In genomic region chr10:50658165-50658564, GRCh38 we compare ENCODE assay signal across 23 cellular contexts. TPM values are rescaled to one million over a fixed set of nuclear protein-coding genes. Genes with fewer than 3 reads are reported as not detected.
A peak's percentile ranks its signal among the peaks of the same experiment; 100 is the strongest.
DNase-seq lines count a peak whose midpoint lies in the region; ATAC-seq, FAIRE-seq and TF ChIP-seq lines count a peak whose summit lies in the region.
"Had no signal": no experiment of that assay in that cellular context is flagged by ENCODE, and none has a peak within 500 bp of the region (broad histone marks: within the 10 kb centered on the region; RNA-seq: fewer than 3 reads in every experiment).

No MANE protein-coding gene starts in this region.

- no peak overlapping the region for H3K27ac Mint-ChIP-seq in natural killer cell
- no peak overlapping the region for H3K27ac Mint-ChIP-seq in natural killer cell treated with Interleukin-12 subunit alpha and Interleukin-12 subunit beta and Interleukin-15 and Interleukin-18, amount 100 ng/mL, for 72 hours
- H3K27ac Mint-ChIP-seq: CD4-positive, alpha-beta T cell; GM23338 had no signal

- DNase-seq in natural killer cell (no peak), K562 (ENCODE audit: extremely low read depth in 1 of 4, low spot score in 3 of 4) (peak in 1 of 4 experiments; percentile 15), amygdala (lab: John Stamatoyannopoulos, UW) (no peak), NCI-H1092 treated with DMSO at 0.1 percent for 48 hours (lab: John Stamatoyannopoulos, UW) (no peak)
- no peak for DNase-seq in natural killer cell treated with Interleukin-12 subunit alpha and Interleukin-12 subunit beta and Interleukin-15 and Interleukin-18, amount 100 ng/mL, for 72 hours (ENCODE audit: low spot score)
- DNase-seq: CD4-positive, alpha-beta T cell; DND-41; HCEC 1CT; KG1; MV-4-11; NCI-H1694 treated with DMSO at 0.1 percent for 48 hours; NCI-H2081 treated with DMSO at 0.1 percent for 48 hours; NCI-H2171 treated with DMSO at 0.1 percent for 48 hours; NCI-H446; NCI-H526 treated with DMSO at 0.1 percent for 48 hours; PC-3; RPMI8226; SHP77 had no signal

- no peaks in the 10 kb centered on the region for H3K9me3 Mint-ChIP-seq in natural killer cell
- no peaks in the 10 kb centered on the region for H3K9me3 Mint-ChIP-seq in natural killer cell treated with Interleukin-12 subunit alpha and Interleukin-12 subunit beta and Interleukin-15 and Interleukin-18, amount 100 ng/mL, for 72 hours
- H3K9me3 Mint-ChIP-seq: CD4-positive, alpha-beta T cell; GM23338 had no signal

- TF ChIP-seq POLR2A in K562 (conservative IDR thresholded peaks at IDR 0.05): no peak

- no peak overlapping the region for H3K4me3 ChIP-seq in OCI-LY3 (ENCODE audit: low read length)
- peak overlapping the region; percentile 55 for H3K4me3 ChIP-seq in K562
- H3K4me3 ChIP-seq: GM23338, SK-N-MC had no signal

- H3K36me3 ChIP-seq in OCI-LY3 (replicated peaks; ENCODE audit: low read depth, low read length): no peaks in the 10 kb centered on the region
- no peaks in the 10 kb centered on the region for H3K36me3 ChIP-seq in K562 (ENCODE audit: control insufficient read depth, insufficient read depth, low read length)

- POLR2A ChIA-PET in K562 (lab: Yijun Ruan, JAX): interaction anchor here (0.6 to 1.8 kb wide), 3 partner anchors 11 to 187 kb away, joined by 3 to 7 read pairs (median 3); no protein-coding TSS in a partner anchor

- peak overlapping the region; percentile 83; the same call in 1 of the 2 replicates for H3K4me2 ChIP-seq in OCI-LY3 (ENCODE audit: low read length)
- peak overlapping the region; percentile 93 for H3K4me2 ChIP-seq in K562 (ENCODE audit: insufficient read depth, low read length)
- H3K4me2 ChIP-seq: GM23338 had no signal

- no peak for TF ChIP-seq EP300 in K562 (IDR thresholded peaks at IDR 0.05; ENCODE audit: low read length)

- H2AFZ ChIP-seq in OCI-LY3 (ENCODE audit: low read depth, low read length) (no peak overlapping the region), K562 (ENCODE audit: low read depth, low read length) (no peak overlapping the region; the same call in 1 of the 2 replicates)
- H2AFZ ChIP-seq: GM23338 had no signal

- H3K27me3 ChIP-seq in OCI-LY3 (ENCODE audit: low read depth, low read length) (no peaks in the 10 kb centered on the region), K562 (ENCODE audit: control insufficient read depth in 2 of 2, insufficient read depth in 2 of 2, low read length in 2 of 2) (no peaks in the 10 kb centered on the region)

- H3K9me3 ChIP-seq in OCI-LY3 (ENCODE audit: insufficient read depth, low read length): no peaks in the 10 kb centered on the region
- no peaks in the 10 kb centered on the region for H3K9me3 ChIP-seq in K562 (replicated peaks; ENCODE audit: control insufficient read depth, insufficient read depth, low read depth, low read length)

- ATAC-seq in natural killer cell (no peak), K562 (peak; percentile 49), HG03460 (IDR thresholded peaks at IDR 0.05; ENCODE audit: unreplicated experiment) (no peak)
- no peak for ATAC-seq in natural killer cell treated with Interleukin-12 subunit alpha and Interleukin-12 subunit beta and Interleukin-15 and Interleukin-18, amount 100 ng/mL, for 72 hours
- ATAC-seq: GM23338, PC-3 had no signal

- CTCF ChIA-PET in K562 (lab: Yijun Ruan, JAX; ENCODE audit: low intra/inter-chr PET ratio): no interaction called here

- no peak for TF ChIP-seq RAD21 in K562 (CRISPR knock-in tag; conservative IDR thresholded peaks at IDR 0.05 in 1 of 2, IDR thresholded peaks at IDR 0.05 in 1 of 2)

- no peaks in the 10 kb centered on the region for H3K36me3 Mint-ChIP-seq in natural killer cell
- no peaks in the 10 kb centered on the region for H3K36me3 Mint-ChIP-seq in natural killer cell treated with Interleukin-12 subunit alpha and Interleukin-12 subunit beta and Interleukin-15 and Interleukin-18, amount 100 ng/mL, for 72 hours

- H3K4me1 ChIP-seq in OCI-LY3 (ENCODE audit: low read length) (no peaks in the 10 kb centered on the region), K562 (replicated peaks in 1 of 2; ENCODE audit: control insufficient read depth in 2 of 2, insufficient read depth in 2 of 2, low read length in 2 of 2) (peaks cover 15 to 25% of the 10 kb centered on the region in 2 experiments; a peak in 4 of 5 replicates)

- peaks cover 0 to 2% of the 10 kb centered on the region in 2 donors for H3K27me3 Mint-ChIP-seq in natural killer cell (ENCODE audit: low read depth in 2 of 2)
- H3K27me3 Mint-ChIP-seq in natural killer cell treated with Interleukin-12 subunit alpha and Interleukin-12 subunit beta and Interleukin-15 and Interleukin-18, amount 100 ng/mL, for 72 hours: no peaks in the 10 kb centered on the region
- H3K27me3 Mint-ChIP-seq: CD4-positive, alpha-beta T cell had no signal

- H3K9ac ChIP-seq in OCI-LY3 (ENCODE audit: low read length) (no peak overlapping the region), K562 (ENCODE audit: insufficient read depth in 1 of 2, low read depth in 2 of 2, low read length in 2 of 2) (peak overlapping the region; percentile 45 to 88; a peak in 3 of 4 replicates)

- no peak overlapping the region for H3K27ac ChIP-seq in OCI-LY3 (ENCODE audit: low read length)
- H3K27ac ChIP-seq in K562 (ENCODE audit: extremely low read depth, low read depth, low read length): no peak overlapping the region
- H3K27ac ChIP-seq: SK-N-MC had no signal

- H3K79me2 ChIP-seq in OCI-LY3 (ENCODE audit: low read length) (no peaks in the 10 kb centered on the region; the same call in 1 of the 2 replicates), K562 (ENCODE audit: control insufficient read depth, insufficient read depth, low read length) (peaks cover 42% of the 10 kb centered on the region; the same call in 2 of the 3 replicates)

- no peak for TF ChIP-seq CTCF in natural killer cell (IDR thresholded peaks at IDR 0.05)
- no peak for TF ChIP-seq CTCF in OCI-LY3 (IDR thresholded peaks at IDR 0.05; ENCODE audit: low read depth, low read length)
- no peak for TF ChIP-seq CTCF in K562 (IDR thresholded peaks at IDR 0.05 in 2 of 3, conservative IDR thresholded peaks at IDR 0.05 in 1 of 3; ENCODE audit: insufficient read depth in 2 of 3, low read depth in 1 of 3, low read length in 3 of 3)

- peak overlapping the region; percentile 9 for H3K4me3 Mint-ChIP-seq in natural killer cell
- H3K4me3 Mint-ChIP-seq in natural killer cell treated with Interleukin-12 subunit alpha and Interleukin-12 subunit beta and Interleukin-15 and Interleukin-18, amount 100 ng/mL, for 72 hours: no peak overlapping the region
- H3K4me3 Mint-ChIP-seq: CD4-positive, alpha-beta T cell; GM23338 had no signal

- WGBS in K562 (ENCODE audit: insufficient coverage, low coverage, missing lambda C conversion rate): 38% methylated on average over 5 of the region's 5 CpGs

- H3K4me1 Mint-ChIP-seq in natural killer cell: peaks cover 21 to 22% of the 10 kb centered on the region in 2 donors
- H3K4me1 Mint-ChIP-seq in natural killer cell treated with Interleukin-12 subunit alpha and Interleukin-12 subunit beta and Interleukin-15 and Interleukin-18, amount 100 ng/mL, for 72 hours (ENCODE audit: low read depth in 2 of 2): peaks cover 21% of the 10 kb centered on the region in 2 donors

- no TSS peak for BruUV-seq in K562 (replicated peaks; lab: Mats Ljungman, UMichigan)

- no peak for FAIRE-seq in K562 (lab: Jason Lieb, UNC)
- FAIRE-seq: GM12892 had no signal

- intact Hi-C loops in natural killer cell (cut with micrococcal nuclease): no loop called here
- intact Hi-C loops in K562 (cut with micrococcal nuclease): no loop called here

- H4K20me1 ChIP-seq in OCI-LY3 (ENCODE audit: insufficient read depth, low read length): no peaks in the 10 kb centered on the region
- H4K20me1 ChIP-seq in K562 (replicated peaks; ENCODE audit: control insufficient read depth, insufficient read depth, low read length): no peaks in the 10 kb centered on the region

- in situ Hi-C loops in K562 (cut with MboI): no loop called here

- H3K9me1 ChIP-seq in K562 (ENCODE audit: control insufficient read depth, insufficient read depth, low read length): no peaks in the 10 kb centered on the region

TF ChIP-seq in K562, 482 proteins besides CTCF, POLR2A, EP300 and RAD21 (continues in another document):
- TF ChIP-seq RBM39 (optimal IDR thresholded peaks at IDR 0.05; ENCODE audit: low read depth, low read length) (no peak), SREBF2 (CRISPR knock-in tag; IDR thresholded peaks at IDR 0.05) (no peak), ARID3A (IDR thresholded peaks at IDR 0.05; ENCODE audit: borderline replicate concordance, low read depth, low read length) (no peak)

RNA-seq across cellular contexts. Expression of gene SGMS1, which starts 34.4 kb away (rescaled TPM):
- 10 to 100 TPM; 24.5 to 32.7 (median 30.4) TPM for total RNA-seq in natural killer cell
- 10 to 100 TPM; 31.6 to 49.0 TPM for total RNA-seq in natural killer cell treated with Interleukin-12 subunit alpha and Interleukin-12 subunit beta and Interleukin-15 and Interleukin-18, amount 100 ng/mL, for 72 hours
- 267 and 295 TPM in 2 replicates for total RNA-seq in K562 (2011; cell fraction: chromatin; rRNA removed; ENCODE audit: low replicate concordance)
- 202 and 204 TPM in 2 replicates for total RNA-seq in K562 (2011; cell fraction: nucleolus; rRNA removed)
- total RNA-seq in K562 (2011; cell fraction: nucleoplasm; rRNA removed): 277 and 388 TPM in 2 replicates
- total RNA-seq in K562 (2014; rRNA removed): 187 and 232 TPM in 2 replicates
- total RNA-seq in K562 (2014; rRNA removed; fragmentation: Illumina TruSeq; extraction: Trizol): 82.2 and 82.5 TPM in 2 replicates
- total RNA-seq in K562 (2015; rRNA removed; fragmentation: Illumina TruSeq; extraction: Trizol): 82.3 and 83.8 TPM in 2 replicates
- total RNA-seq in K562 (2021): 91.8 and 94.0 TPM in 2 replicates
- polyA plus RNA-seq in K562 (2011; rRNA removed): 69.8 and 89.6 TPM in 2 replicates
- polyA plus RNA-seq in K562 (2011; cell fraction: cytosol; rRNA removed): 58.5 and 88.3 TPM in 2 replicates
- polyA plus RNA-seq in K562 (2011; cell fraction: nucleus; rRNA removed): 74.4 and 107 TPM in 2 replicates
- polyA plus RNA-seq in K562 (2012): 27.2 and 40.1 TPM in 2 replicates
- polyA plus RNA-seq in K562 (2014; fragmentation: Illumina TruSeq; extraction: Trizol): 61.5 and 69.7 TPM in 2 replicates
- polyA plus RNA-seq in K562 (2014; fragmentation: Nextera tagmentation; extraction: Ambion mirVana): 10 to 100 TPM; 22.6 to 25.3 TPM
- polyA plus RNA-seq in K562 (2014; rRNA removed): 63.2 and 82.2 TPM in 2 replicates
- 116 and 125 TPM in 2 replicates for polyA minus RNA-seq in K562 (2011; rRNA and poly(A)+ RNA removed)
- polyA minus RNA-seq in K562 (2011; cell fraction: cytosol; rRNA and poly(A)+ RNA removed): 75.6 and 79.4 TPM in 2 replicates
- polyA minus RNA-seq in K562 (2011; cell fraction: nucleus; rRNA and poly(A)+ RNA removed): 297 and 317 TPM in 2 replicates
